16 cellular contexts compared by ENCODE assay signal in the genomic region with DNA sequence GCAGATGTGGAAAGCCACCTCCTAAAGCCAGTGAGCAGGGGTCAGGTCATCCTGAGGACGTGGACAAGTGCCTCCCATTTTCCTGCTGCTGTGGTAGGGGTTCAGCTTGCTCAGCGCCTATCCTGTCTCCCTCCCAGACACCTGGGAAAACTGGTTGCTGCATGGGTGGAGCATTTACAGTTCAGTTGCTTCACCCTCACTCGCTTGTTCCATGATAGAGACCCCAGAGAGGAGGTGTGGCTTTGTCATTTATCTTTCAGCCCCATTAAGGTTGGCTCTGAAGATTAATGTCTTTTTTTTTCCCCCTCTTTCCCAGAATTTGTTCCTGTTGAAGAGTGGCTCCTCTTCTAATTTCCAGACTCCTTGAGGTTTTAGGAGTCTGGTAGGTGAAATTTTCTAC.
"Had no signal": no experiment of that assay in that cellular context is flagged by ENCODE, and none has a peak within 500 bp of the region (broad histone marks: within the 10 kb centered on the region; RNA-seq: fewer than 3 reads in every experiment).

No MANE protein-coding gene starts in this region.

- H3K27ac Mint-ChIP-seq: dendritic cell treated with granulocyte-macrophage colony-stimulating factor and Interleukin-4, amounts not matched to agents 40 ng/mL and 50 ng/mL, for 4 days; effector memory CD8-positive, alpha-beta T cell; immature natural killer cell; stimulated activated naive CD8-positive, alpha-beta T cell treated with anti-CD3 and anti-CD28 coated beads, Interleukin-15, Interleukin-2, amounts not matched to agents 100 ng/mL and 50 ng/mL, for 24 hours had no signal

- H3K27ac ChIP-seq: adrenal gland, vagina had no signal

- H3K9me3 ChIP-seq: adrenal gland, sigmoid colon, vagina had no signal

- H3K4me3 ChIP-seq: adrenal gland, sigmoid colon, vagina had no signal

- H3K27me3 ChIP-seq: adrenal gland, sigmoid colon, vagina had no signal

- DNase-seq: activated CD4-positive, CD25-positive, alpha-beta regulatory T cell; activated naive CD4-positive, alpha-beta T cell treated with anti-CD3 and anti-CD28 coated beads, Interleukin-2, amount 50 U/mL, for 16 hours; adrenal gland; caudate nucleus; effector memory CD8-positive, alpha-beta T cell; hypothalamus; immature natural killer cell; left cardiac atrium; sigmoid colon; stimulated activated CD4-positive, alpha-beta T cell treated with anti-CD3 and anti-CD28 coated beads, Interleukin-12 subunit alpha, Interleukin-12 subunit beta, amount 100 ng/mL, for 4 hours; stimulated activated CD4-positive, alpha-beta T cell treated with anti-CD3 and anti-CD28 coated beads, Interleukin-2, amount 100 ng/mL, for 48 hours; stimulated activated CD8-positive, alpha-beta memory T cell treated with anti-CD3 and anti-CD28 coated beads, Interleukin-4, amount 100 ng/mL, for 48 hours had no signal

- H3K4me3 Mint-ChIP-seq: dendritic cell treated with granulocyte-macrophage colony-stimulating factor and Interleukin-4, amounts not matched to agents 40 ng/mL and 50 ng/mL, for 4 days; effector memory CD8-positive, alpha-beta T cell; immature natural killer cell; nephron; stimulated activated naive CD8-positive, alpha-beta T cell treated with anti-CD3 and anti-CD28 coated beads, Interleukin-15, Interleukin-2, amounts not matched to agents 100 ng/mL and 50 ng/mL, for 24 hours had no signal

- H3K36me3 ChIP-seq: adrenal gland had no signal

- ATAC-seq: effector memory CD8-positive, alpha-beta T cell; left cardiac atrium had no signal

- H3K27me3 Mint-ChIP-seq: dendritic cell treated with granulocyte-macrophage colony-stimulating factor and Interleukin-4, amounts not matched to agents 40 ng/mL and 50 ng/mL, for 4 days; effector memory CD8-positive, alpha-beta T cell; stimulated activated naive CD8-positive, alpha-beta T cell treated with anti-CD3 and anti-CD28 coated beads, Interleukin-15, Interleukin-2, amounts not matched to agents 100 ng/mL and 50 ng/mL, for 24 hours had no signal

- H3K9me3 Mint-ChIP-seq: dendritic cell treated with granulocyte-macrophage colony-stimulating factor and Interleukin-4, amounts not matched to agents 40 ng/mL and 50 ng/mL, for 4 days; effector memory CD8-positive, alpha-beta T cell; immature natural killer cell; nephron; stimulated activated naive CD8-positive, alpha-beta T cell treated with anti-CD3 and anti-CD28 coated beads, Interleukin-15, Interleukin-2, amounts not matched to agents 100 ng/mL and 50 ng/mL, for 24 hours had no signal
